In the genomic region with DNA sequence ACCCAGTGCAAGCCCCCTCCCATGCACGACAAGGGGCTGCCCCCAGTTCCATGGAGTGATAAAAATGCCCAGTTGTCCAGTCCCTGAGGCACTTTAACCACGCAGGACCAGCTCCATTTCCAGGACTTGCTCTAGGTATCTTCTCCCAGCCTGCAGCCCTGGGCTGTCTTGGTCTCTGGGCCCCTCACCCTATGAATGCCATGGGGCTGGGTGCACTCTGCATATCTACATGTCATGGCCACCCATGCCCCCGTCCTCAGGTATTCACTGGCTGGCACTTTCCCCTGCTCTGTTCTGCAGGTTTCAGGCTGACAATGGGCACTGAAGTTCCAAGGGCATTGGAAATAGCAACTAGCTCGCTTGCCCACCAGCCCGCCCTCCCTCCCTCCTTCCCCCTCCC, we compare ENCODE assay signal across 20 cellular contexts.
"Had no signal": no experiment of that assay in that cellular context is flagged by ENCODE, and none has a peak within 500 bp of the region (broad histone marks: within the 10 kb centered on the region; RNA-seq: fewer than 3 reads in every experiment).

No MANE protein-coding gene starts in this region.

- H3K9me3 ChIP-seq: colonic mucosa, esophagus squamous epithelium, gastroesophageal sphincter, neutrophil, ovary, right lobe of liver, tibial artery, upper lobe of left lung, vagina had no signal

- H3K27ac ChIP-seq: colonic mucosa, esophagus squamous epithelium, gastroesophageal sphincter, neutrophil, ovary, right lobe of liver, tibial artery, upper lobe of left lung, vagina had no signal

- H3K4me3 ChIP-seq: colonic mucosa, esophagus squamous epithelium, gastroesophageal sphincter, ovary, right lobe of liver, tibial artery, upper lobe of left lung, vagina had no signal

- H3K36me3 ChIP-seq: colonic mucosa, esophagus squamous epithelium, gastroesophageal sphincter, neutrophil, ovary, right lobe of liver, tibial artery, upper lobe of left lung, vagina had no signal

- DNase-seq: colonic mucosa; dermis blood vessel endothelial cell; esophagus squamous epithelium; foreskin fibroblast; glutamatergic neuron; islet precursor cell; mammary epithelial cell; naive thymus-derived CD4-positive, alpha-beta T cell; nephron progenitor cell; ovary; stimulated activated CD4-positive, alpha-beta T cell treated with anti-CD3 and anti-CD28 coated beads, Interleukin-15, amount 100 ng/mL, for 24 hours; stimulated activated CD4-positive, alpha-beta T cell treated with anti-CD3 and anti-CD28 coated beads, Interleukin-1b, Interleukin-23, amount 100 ng/mL, for 48 hours; stimulated activated CD4-positive, alpha-beta T cell treated with anti-CD3 and anti-CD28 coated beads, Interleukin-4, amount 100 ng/mL, for 24 hours; tibial artery; upper lobe of left lung had no signal

- ATAC-seq: gastroesophageal sphincter; naive thymus-derived CD4-positive, alpha-beta T cell; right lobe of liver; stimulated activated memory B cell treated with anti-CD40 and anti-IgM and Interleukin-4, amounts not matched to agents 10 μg/mL and 1 μg/mL and 100 μg/mL, for 72 hours had no signal

- H3K4me1 ChIP-seq: colonic mucosa, esophagus squamous epithelium, gastroesophageal sphincter, right lobe of liver, tibial artery, upper lobe of left lung, vagina had no signal

- H3K27me3 ChIP-seq: colonic mucosa, ovary, right lobe of liver, upper lobe of left lung, vagina had no signal
